ENCODE assay signal across 1 cellular context in the genomic region with DNA sequence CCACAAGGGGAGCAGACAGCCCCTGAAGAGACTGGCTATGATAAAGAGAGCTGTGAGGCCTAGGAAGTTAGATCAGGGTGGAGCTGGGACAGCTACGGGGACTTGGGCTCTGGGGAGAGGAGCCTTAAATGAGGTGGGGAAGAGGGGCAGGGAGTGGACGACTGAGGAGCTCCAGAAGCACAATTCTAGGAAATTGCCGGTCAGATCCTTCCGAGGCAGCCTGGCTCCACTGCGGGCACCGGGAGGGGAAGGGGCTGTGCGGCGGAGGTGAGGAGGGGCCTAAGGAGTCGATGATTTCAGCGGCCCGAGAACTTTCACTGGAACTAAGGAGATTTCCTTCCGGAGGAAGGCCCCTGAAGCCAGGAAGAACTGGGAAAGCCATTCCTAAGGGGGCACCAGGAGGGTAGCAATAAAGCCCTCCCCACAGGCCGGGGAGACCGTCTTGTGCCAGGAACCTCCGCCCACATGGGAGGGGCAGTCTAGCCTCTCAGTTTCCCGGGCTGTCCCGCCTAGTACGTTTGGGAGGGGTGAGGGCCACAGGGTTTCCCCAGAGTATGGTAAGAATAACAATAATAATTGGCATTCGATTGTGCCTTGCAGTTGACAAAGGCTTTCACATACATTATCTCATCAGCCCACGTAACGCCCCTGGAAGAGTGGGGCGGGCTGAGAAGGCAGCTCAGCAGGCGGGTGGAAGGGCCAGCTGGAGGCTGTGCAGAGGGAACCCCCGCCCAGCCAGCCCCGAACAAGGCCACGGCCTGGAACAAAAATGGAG.
TF ChIP-seq lines count a peak whose summit lies in the region.

No MANE protein-coding gene starts in this region.

TF ChIP-seq in IMR-90, 13 proteins besides CTCF, POLR2A, EP300 and RAD21 (continued from another document):
- TF ChIP-seq MXI1 (IDR thresholded peaks at IDR 0.05; ENCODE audit: borderline replicate concordance, low read depth, low read length): no peak
- TF ChIP-seq MAZ (IDR thresholded peaks at IDR 0.05; ENCODE audit: borderline replicate concordance, low read depth, low read length): no peak
- TF ChIP-seq CHD1 (IDR thresholded peaks at IDR 0.05; ENCODE audit: low read depth, low read length): no peak
- no peak for TF ChIP-seq RFX5 (IDR thresholded peaks at IDR 0.05; ENCODE audit: low read depth, low read length)
- TF ChIP-seq MAFK (IDR thresholded peaks at IDR 0.05; ENCODE audit: low read depth, low read length): no peak
- TF ChIP-seq NFE2L2 (IDR thresholded peaks at IDR 0.05; ENCODE audit: low read depth, low read length): no peak
- no peak for TF ChIP-seq ELK1 (IDR thresholded peaks at IDR 0.05; ENCODE audit: borderline replicate concordance, low read depth, low read length)
- TF ChIP-seq CEBPB (IDR thresholded peaks at IDR 0.05; ENCODE audit: low read depth, low read length): no peak
